ENCODE assay signal across 1 cellular context in the genomic region with DNA sequence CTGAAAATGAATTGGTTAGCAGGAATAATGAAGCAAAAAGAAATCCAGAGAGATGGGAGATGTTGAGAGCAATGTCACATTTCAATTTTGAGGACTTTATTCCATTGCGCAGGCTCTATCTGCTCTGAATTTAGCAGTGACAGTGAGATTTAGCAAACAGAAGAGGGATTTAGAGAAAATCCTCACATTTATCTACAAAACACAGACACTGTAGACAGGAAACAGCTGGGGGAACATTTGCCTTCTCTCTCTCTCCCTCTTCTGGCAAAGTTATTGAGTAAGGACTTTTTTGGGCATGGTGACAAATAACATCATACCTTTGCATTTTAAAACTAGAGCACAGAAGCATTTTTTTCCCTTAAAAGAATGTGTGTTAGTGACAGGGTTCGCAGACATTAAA.
TF ChIP-seq lines count a peak whose summit lies in the region.

Gene IGF1 (minus strand): TSS at position 163 of the 400 bp plus-strand sequence. CDS start 182 bp downstream, outside the sequence.

TF ChIP-seq in K562, 482 proteins besides CTCF, POLR2A, EP300 and RAD21 (continued from another document and continues in another):
- TF ChIP-seq ZMIZ1 (IDR thresholded peaks at IDR 0.05; ENCODE audit: low read depth in 2 of 2, low read length in 2 of 2), result peak in 1 of 2 experiments; percentile 60; a peak in 1 of 4 replicates
- TF ChIP-seq MYC (IDR thresholded peaks at IDR 0.05; ENCODE audit: low read depth, low read length), result no peak
- TF ChIP-seq MYC (CRISPR knock-in tag; IDR thresholded peaks at IDR 0.05; ENCODE audit: borderline replicate concordance, low read depth), result no peak
- TF ChIP-seq HSF4 (CRISPR knock-in tag; IDR thresholded peaks at IDR 0.05; ENCODE audit: borderline replicate concordance), result no peak
- no peak for TF ChIP-seq ETS2 (tag; IDR thresholded peaks at IDR 0.05; ENCODE audit: borderline replicate concordance, poor library complexity, severe bottlenecking)
- no peak for TF ChIP-seq HMGN3 (IDR thresholded peaks at IDR 0.05; ENCODE audit: borderline replicate concordance, extremely low read depth, insufficient read length, low read depth, low read length)
- no peak for TF ChIP-seq SIN3B (IDR thresholded peaks at IDR 0.05; ENCODE audit: low read depth)
- no peak for TF ChIP-seq ZNF41 (CRISPR knock-in tag; conservative IDR thresholded peaks at IDR 0.05)
- TF ChIP-seq HNRNPL (IDR thresholded peaks at IDR 0.05; ENCODE audit: low read depth, low read length), result no peak
- peak in 1 of 2 experiments; percentile 27; a peak in 1 of 4 replicates for TF ChIP-seq FOXK2 (conservative IDR thresholded peaks at IDR 0.05 in 1 of 2, IDR thresholded peaks at IDR 0.05 in 1 of 2; ENCODE audit: low read depth in 2 of 2)
- TF ChIP-seq KAT2B (IDR thresholded peaks at IDR 0.05; ENCODE audit: low read depth, low read length), result no peak
- no peak for TF ChIP-seq IRF2 (CRISPR knock-in tag; IDR thresholded peaks at IDR 0.05)
- no peak for TF ChIP-seq ZNF79 (CRISPR knock-in tag; IDR thresholded peaks at IDR 0.05; ENCODE audit: low read depth)
- no peak for TF ChIP-seq DIDO1 (tag; IDR thresholded peaks at IDR 0.05; ENCODE audit: low read depth)
- no peak for TF ChIP-seq CBX1 (IDR thresholded peaks at IDR 0.05; ENCODE audit: low read depth)
- no peak for TF ChIP-seq ZNF518B (CRISPR knock-in tag; IDR thresholded peaks at IDR 0.05)
- TF ChIP-seq E2F1 (CRISPR knock-in tag; IDR thresholded peaks at IDR 0.05), result no peak
- no peak for TF ChIP-seq HDAC8 (tag; IDR thresholded peaks at IDR 0.05)
- TF ChIP-seq KLF16 (IDR thresholded peaks at IDR 0.05), result peak; percentile 74
- TF ChIP-seq, protein P1, sequence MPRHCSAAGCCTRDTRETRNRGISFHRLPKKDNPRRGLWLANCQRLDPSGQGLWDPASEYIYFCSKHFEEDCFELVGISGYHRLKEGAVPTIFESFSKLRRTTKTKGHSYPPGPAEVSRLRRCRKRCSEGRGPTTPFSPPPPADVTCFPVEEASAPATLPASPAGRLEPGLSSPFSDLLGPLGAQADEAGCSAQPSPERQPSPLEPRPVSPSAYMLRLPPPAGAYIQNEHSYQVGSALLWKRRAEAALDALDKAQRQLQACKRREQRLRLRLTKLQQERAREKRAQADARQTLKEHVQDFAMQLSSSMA (CRISPR knock-in tag; IDR thresholded peaks at IDR 0.05), result no peak
- no peak for TF ChIP-seq ZNF586 (CRISPR knock-in tag; conservative IDR thresholded peaks at IDR 0.05)
- TF ChIP-seq NCOA2 (IDR thresholded peaks at IDR 0.05; ENCODE audit: partially characterized antibody in 2 of 2), result no peak
- 0 out of 2 replicates have a peak, but pooled peaks have one; percentile 35 for TF ChIP-seq PML (IDR thresholded peaks at IDR 0.05; ENCODE audit: low read length)
- TF ChIP-seq ZSCAN29 (IDR thresholded peaks at IDR 0.05), result 0 out of 2 replicates have a peak, but pooled peaks have one; percentile 41
- TF ChIP-seq HOXB6 (CRISPR knock-in tag; IDR thresholded peaks at IDR 0.05; ENCODE audit: borderline replicate concordance), result no peak
- TF ChIP-seq SMAD3 (CRISPR knock-in tag; conservative IDR thresholded peaks at IDR 0.05), result no peak
- no peak for TF ChIP-seq MLX (CRISPR knock-in tag; conservative IDR thresholded peaks at IDR 0.05)
- no peak for TF ChIP-seq TRIM28 (IDR thresholded peaks at IDR 0.05)
- no peak for TF ChIP-seq SP2 (IDR thresholded peaks at IDR 0.05; ENCODE audit: extremely low read depth, low read depth, low read length, poor library complexity, severe bottlenecking)
- TF ChIP-seq FUS (optimal IDR thresholded peaks at IDR 0.05; ENCODE audit: low read depth, low read length), result no peak
- no peak for TF ChIP-seq ESRRB (CRISPR knock-in tag; IDR thresholded peaks at IDR 0.05; ENCODE audit: borderline replicate concordance)
- peak; percentile 59 for TF ChIP-seq PKNOX1 (IDR thresholded peaks at IDR 0.05)
- TF ChIP-seq HDAC1 (IDR thresholded peaks at IDR 0.05), result peak in 1 of 2 experiments; percentile 75; a peak in 2 of 4 replicates
- TF ChIP-seq TEAD4 (IDR thresholded peaks at IDR 0.05; ENCODE audit: low read length), result peak; percentile 80
- TF ChIP-seq TEAD4 (CRISPR knock-in tag; IDR thresholded peaks at IDR 0.05; ENCODE audit: borderline replicate concordance), result no peak
- TF ChIP-seq SIRT6 (IDR thresholded peaks at IDR 0.05; ENCODE audit: low read depth, low read length), result no peak
- TF ChIP-seq MXI1 (IDR thresholded peaks at IDR 0.05; ENCODE audit: low read depth, low read length), result no peak
- no peak for TF ChIP-seq CSDE1 (IDR thresholded peaks at IDR 0.05)
- TF ChIP-seq RB1 (IDR thresholded peaks at IDR 0.05; ENCODE audit: low read depth), result no peak
- no peak for TF ChIP-seq RBM14 (IDR thresholded peaks at IDR 0.05; ENCODE audit: borderline replicate concordance, insufficient read depth, low read depth, low read length)
- TF ChIP-seq RCOR1 (IDR thresholded peaks at IDR 0.05; ENCODE audit: borderline replicate concordance in 1 of 2, low read depth in 2 of 2, low read length in 2 of 2), result peak; percentile 69 to 93; a peak in 3 of 4 replicates
- no peak for TF ChIP-seq HIVEP1 (CRISPR knock-in tag; IDR thresholded peaks at IDR 0.05)
- TF ChIP-seq KDM1A (IDR thresholded peaks at IDR 0.05), result peak; percentile 92 to 93
- TF ChIP-seq PHB (CRISPR knock-in tag; IDR thresholded peaks at IDR 0.05), result no peak
- no peak for TF ChIP-seq ZBTB33 (CRISPR knock-in tag; IDR thresholded peaks at IDR 0.05)
- TF ChIP-seq JUND (IDR thresholded peaks at IDR 0.05; ENCODE audit: borderline replicate concordance, low read depth, low read length), result 0 out of 2 replicates have a peak, but pooled peaks have one; percentile 33
- TF ChIP-seq JUND (tag; IDR thresholded peaks at IDR 0.05; ENCODE audit: borderline replicate concordance, low read depth, low read length), result peak; percentile 28; the same call in 1 of the 3 replicates
- no peak for TF ChIP-seq SAFB (IDR thresholded peaks at IDR 0.05; ENCODE audit: borderline replicate concordance, low read depth, low read length)
- no peak for TF ChIP-seq ARHGAP35 (IDR thresholded peaks at IDR 0.05; ENCODE audit: partially characterized antibody)
- peak; percentile 50 for TF ChIP-seq SMAD4 (CRISPR knock-in tag; conservative IDR thresholded peaks at IDR 0.05)
- no peak for TF ChIP-seq POLR3G (IDR thresholded peaks at IDR 0.05; ENCODE audit: extremely low read depth, insufficient read length, insufficient replicate concordance)
- TF ChIP-seq CHAMP1 (IDR thresholded peaks at IDR 0.05), result no peak
- no peak for TF ChIP-seq HDAC3 (IDR thresholded peaks at IDR 0.05; ENCODE audit: borderline replicate concordance, partially characterized antibody)
